Comparison of ENCODE assay signal across 1 cellular context in the genomic region with DNA sequence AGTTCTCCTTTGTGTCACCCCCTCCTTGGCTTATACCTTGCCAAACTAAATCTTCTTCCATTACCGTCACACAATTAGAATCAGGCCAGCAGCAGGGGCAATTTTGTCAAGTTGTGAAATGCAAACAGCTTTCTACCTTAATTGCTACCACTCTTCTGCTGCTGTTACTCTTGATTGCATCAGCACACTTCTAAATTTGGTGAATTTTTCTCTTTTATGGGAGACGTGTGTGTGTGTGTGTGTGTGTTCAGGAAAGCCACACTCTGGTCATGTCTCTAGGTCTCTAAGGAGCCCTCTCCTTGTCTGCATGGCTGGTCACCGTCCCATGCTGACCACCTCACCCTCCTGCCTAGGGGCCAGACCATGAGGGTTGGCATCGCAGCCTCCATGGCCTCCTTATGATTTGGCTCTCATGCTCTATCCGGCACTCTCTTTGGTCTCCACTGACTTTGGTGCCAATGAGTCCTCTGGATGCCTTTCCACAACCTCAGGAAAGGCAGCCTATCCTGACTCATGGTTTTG.
TF ChIP-seq lines count a peak whose summit lies in the region.

No MANE protein-coding gene starts in this region.

TF ChIP-seq in HEK293, 187 proteins besides CTCF, POLR2A, EP300 and RAD21 (continued from another document):
- TF ChIP-seq, protein P1, sequence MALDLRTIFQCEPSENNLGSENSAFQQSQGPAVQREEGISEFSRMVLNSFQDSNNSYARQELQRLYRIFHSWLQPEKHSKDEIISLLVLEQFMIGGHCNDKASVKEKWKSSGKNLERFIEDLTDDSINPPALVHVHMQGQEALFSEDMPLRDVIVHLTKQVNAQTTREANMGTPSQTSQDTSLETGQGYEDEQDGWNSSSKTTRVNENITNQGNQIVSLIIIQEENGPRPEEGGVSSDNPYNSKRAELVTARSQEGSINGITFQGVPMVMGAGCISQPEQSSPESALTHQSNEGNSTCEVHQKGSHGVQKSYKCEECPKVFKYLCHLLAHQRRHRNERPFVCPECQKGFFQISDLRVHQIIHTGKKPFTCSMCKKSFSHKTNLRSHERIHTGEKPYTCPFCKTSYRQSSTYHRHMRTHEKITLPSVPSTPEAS (tag by site-specific recombination; IDR thresholded peaks at IDR 0.05) = peak; percentile 69
- TF ChIP-seq KLF7 (tag by site-specific recombination; IDR thresholded peaks at IDR 0.05; ENCODE audit: borderline replicate concordance) = no peak
- no peak for TF ChIP-seq ZNF324 (tag by site-specific recombination; IDR thresholded peaks at IDR 0.05)
- 0 out of 2 replicates have a peak, but pooled peaks have one; percentile 59 for TF ChIP-seq ZNF302 (tag by site-specific recombination; IDR thresholded peaks at IDR 0.05; ENCODE audit: low read depth)
- no peak for TF ChIP-seq ZNF223 (tag by site-specific recombination; IDR thresholded peaks at IDR 0.05)
- 0 out of 2 replicates have a peak, but pooled peaks have one; percentile 22 for TF ChIP-seq ZFP69B (tag by site-specific recombination; IDR thresholded peaks at IDR 0.05)
- TF ChIP-seq ZNF600 (tag by site-specific recombination; IDR thresholded peaks at IDR 0.05) = no peak
- TF ChIP-seq, protein P2, sequence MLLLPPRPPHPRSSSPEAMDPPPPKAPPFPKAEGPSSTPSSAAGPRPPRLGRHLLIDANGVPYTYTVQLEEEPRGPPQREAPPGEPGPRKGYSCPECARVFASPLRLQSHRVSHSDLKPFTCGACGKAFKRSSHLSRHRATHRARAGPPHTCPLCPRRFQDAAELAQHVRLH (tag by site-specific recombination; IDR thresholded peaks at IDR 0.05) = peak; percentile 86; the same call in 1 of the 2 replicates
- 0 out of 2 replicates have a peak, but pooled peaks have one; percentile 3 for TF ChIP-seq ZNF211 (tag by site-specific recombination; IDR thresholded peaks at IDR 0.05; ENCODE audit: low read depth)
- no peak for TF ChIP-seq ZNF561 (tag by site-specific recombination; IDR thresholded peaks at IDR 0.05; ENCODE audit: borderline replicate concordance)
- TF ChIP-seq, protein P3, sequence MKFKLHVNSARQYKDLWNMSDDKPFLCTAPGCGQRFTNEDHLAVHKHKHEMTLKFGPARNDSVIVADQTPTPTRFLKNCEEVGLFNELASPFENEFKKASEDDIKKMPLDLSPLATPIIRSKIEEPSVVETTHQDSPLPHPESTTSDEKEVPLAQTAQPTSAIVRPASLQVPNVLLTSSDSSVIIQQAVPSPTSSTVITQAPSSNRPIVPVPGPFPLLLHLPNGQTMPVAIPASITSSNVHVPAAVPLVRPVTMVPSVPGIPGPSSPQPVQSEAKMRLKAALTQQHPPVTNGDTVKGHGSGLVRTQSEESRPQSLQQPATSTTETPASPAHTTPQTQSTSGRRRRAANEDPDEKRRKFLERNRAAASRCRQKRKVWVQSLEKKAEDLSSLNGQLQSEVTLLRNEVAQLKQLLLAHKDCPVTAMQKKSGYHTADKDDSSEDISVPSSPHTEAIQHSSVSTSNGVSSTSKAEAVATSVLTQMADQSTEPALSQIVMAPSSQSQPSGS (tag by site-specific recombination; IDR thresholded peaks at IDR 0.05; ENCODE audit: low read depth) = peak; percentile 23; the same call in 1 of the 2 replicates
- TF ChIP-seq ZNF404 (tag by site-specific recombination; IDR thresholded peaks at IDR 0.05) = peak; percentile 51; the same call in 1 of the 2 replicates
- no peak for TF ChIP-seq ZNF837 (tag by site-specific recombination; IDR thresholded peaks at IDR 0.05)
- TF ChIP-seq OSR2 (tag by site-specific recombination; IDR thresholded peaks at IDR 0.05) = peak; percentile 75
- TF ChIP-seq BCL11B (tag by site-specific recombination; IDR thresholded peaks at IDR 0.05; ENCODE audit: low read depth) = no peak
- 0 out of 2 replicates have a peak, but pooled peaks have one; percentile 16 for TF ChIP-seq FEZF1 (tag by site-specific recombination; IDR thresholded peaks at IDR 0.05)
- TF ChIP-seq ZBTB8A (tag by site-specific recombination; IDR thresholded peaks at IDR 0.05) = no peak
- TF ChIP-seq SP7 (tag by site-specific recombination; IDR thresholded peaks at IDR 0.05) = peak; percentile 15; the same call in 1 of the 2 replicates
- TF ChIP-seq, protein P4, sequence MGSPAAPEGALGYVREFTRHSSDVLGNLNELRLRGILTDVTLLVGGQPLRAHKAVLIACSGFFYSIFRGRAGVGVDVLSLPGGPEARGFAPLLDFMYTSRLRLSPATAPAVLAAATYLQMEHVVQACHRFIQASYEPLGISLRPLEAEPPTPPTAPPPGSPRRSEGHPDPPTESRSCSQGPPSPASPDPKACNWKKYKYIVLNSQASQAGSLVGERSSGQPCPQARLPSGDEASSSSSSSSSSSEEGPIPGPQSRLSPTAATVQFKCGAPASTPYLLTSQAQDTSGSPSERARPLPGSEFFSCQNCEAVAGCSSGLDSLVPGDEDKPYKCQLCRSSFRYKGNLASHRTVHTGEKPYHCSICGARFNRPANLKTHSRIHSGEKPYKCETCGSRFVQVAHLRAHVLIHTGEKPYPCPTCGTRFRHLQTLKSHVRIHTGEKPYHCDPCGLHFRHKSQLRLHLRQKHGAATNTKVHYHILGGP (tag by site-specific recombination; IDR thresholded peaks at IDR 0.05) = peak; percentile 73; the same call in 1 of the 2 replicates
- TF ChIP-seq, protein P5, sequence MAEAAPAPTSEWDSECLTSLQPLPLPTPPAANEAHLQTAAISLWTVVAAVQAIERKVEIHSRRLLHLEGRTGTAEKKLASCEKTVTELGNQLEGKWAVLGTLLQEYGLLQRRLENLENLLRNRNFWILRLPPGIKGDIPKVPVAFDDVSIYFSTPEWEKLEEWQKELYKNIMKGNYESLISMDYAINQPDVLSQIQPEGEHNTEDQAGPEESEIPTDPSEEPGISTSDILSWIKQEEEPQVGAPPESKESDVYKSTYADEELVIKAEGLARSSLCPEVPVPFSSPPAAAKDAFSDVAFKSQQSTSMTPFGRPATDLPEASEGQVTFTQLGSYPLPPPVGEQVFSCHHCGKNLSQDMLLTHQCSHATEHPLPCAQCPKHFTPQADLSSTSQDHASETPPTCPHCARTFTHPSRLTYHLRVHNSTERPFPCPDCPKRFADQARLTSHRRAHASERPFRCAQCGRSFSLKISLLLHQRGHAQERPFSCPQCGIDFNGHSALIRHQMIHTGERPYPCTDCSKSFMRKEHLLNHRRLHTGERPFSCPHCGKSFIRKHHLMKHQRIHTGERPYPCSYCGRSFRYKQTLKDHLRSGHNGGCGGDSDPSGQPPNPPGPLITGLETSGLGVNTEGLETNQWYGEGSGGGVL (tag by site-specific recombination; IDR thresholded peaks at IDR 0.05) = peak; percentile 70
- TF ChIP-seq, protein P6, sequence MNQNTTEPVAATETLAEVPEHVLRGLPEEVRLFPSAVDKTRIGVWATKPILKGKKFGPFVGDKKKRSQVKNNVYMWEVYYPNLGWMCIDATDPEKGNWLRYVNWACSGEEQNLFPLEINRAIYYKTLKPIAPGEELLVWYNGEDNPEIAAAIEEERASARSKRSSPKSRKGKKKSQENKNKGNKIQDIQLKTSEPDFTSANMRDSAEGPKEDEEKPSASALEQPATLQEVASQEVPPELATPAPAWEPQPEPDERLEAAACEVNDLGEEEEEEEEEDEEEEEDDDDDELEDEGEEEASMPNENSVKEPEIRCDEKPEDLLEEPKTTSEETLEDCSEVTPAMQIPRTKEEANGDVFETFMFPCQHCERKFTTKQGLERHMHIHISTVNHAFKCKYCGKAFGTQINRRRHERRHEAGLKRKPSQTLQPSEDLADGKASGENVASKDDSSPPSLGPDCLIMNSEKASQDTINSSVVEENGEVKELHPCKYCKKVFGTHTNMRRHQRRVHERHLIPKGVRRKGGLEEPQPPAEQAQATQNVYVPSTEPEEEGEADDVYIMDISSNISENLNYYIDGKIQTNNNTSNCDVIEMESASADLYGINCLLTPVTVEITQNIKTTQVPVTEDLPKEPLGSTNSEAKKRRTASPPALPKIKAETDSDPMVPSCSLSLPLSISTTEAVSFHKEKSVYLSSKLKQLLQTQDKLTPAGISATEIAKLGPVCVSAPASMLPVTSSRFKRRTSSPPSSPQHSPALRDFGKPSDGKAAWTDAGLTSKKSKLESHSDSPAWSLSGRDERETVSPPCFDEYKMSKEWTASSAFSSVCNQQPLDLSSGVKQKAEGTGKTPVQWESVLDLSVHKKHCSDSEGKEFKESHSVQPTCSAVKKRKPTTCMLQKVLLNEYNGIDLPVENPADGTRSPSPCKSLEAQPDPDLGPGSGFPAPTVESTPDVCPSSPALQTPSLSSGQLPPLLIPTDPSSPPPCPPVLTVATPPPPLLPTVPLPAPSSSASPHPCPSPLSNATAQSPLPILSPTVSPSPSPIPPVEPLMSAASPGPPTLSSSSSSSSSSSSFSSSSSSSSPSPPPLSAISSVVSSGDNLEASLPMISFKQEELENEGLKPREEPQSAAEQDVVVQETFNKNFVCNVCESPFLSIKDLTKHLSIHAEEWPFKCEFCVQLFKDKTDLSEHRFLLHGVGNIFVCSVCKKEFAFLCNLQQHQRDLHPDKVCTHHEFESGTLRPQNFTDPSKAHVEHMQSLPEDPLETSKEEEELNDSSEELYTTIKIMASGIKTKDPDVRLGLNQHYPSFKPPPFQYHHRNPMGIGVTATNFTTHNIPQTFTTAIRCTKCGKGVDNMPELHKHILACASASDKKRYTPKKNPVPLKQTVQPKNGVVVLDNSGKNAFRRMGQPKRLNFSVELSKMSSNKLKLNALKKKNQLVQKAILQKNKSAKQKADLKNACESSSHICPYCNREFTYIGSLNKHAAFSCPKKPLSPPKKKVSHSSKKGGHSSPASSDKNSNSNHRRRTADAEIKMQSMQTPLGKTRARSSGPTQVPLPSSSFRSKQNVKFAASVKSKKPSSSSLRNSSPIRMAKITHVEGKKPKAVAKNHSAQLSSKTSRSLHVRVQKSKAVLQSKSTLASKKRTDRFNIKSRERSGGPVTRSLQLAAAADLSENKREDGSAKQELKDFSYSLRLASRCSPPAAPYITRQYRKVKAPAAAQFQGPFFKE (tag by site-specific recombination; IDR thresholded peaks at IDR 0.05; ENCODE audit: borderline replicate concordance) = no peak
- TF ChIP-seq ZNF626 (tag by site-specific recombination; IDR thresholded peaks at IDR 0.05) = no peak
- TF ChIP-seq ZNF555 (tag by site-specific recombination; conservative IDR thresholded peaks at IDR 0.05) = no peak
- TF ChIP-seq, protein P7, sequence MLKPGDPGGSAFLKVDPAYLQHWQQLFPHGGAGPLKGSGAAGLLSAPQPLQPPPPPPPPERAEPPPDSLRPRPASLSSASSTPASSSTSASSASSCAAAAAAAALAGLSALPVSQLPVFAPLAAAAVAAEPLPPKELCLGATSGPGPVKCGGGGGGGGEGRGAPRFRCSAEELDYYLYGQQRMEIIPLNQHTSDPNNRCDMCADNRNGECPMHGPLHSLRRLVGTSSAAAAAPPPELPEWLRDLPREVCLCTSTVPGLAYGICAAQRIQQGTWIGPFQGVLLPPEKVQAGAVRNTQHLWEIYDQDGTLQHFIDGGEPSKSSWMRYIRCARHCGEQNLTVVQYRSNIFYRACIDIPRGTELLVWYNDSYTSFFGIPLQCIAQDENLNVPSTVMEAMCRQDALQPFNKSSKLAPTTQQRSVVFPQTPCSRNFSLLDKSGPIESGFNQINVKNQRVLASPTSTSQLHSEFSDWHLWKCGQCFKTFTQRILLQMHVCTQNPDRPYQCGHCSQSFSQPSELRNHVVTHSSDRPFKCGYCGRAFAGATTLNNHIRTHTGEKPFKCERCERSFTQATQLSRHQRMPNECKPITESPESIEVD (tag by site-specific recombination; IDR thresholded peaks at IDR 0.05) = peak; percentile 62
- TF ChIP-seq, protein P8, sequence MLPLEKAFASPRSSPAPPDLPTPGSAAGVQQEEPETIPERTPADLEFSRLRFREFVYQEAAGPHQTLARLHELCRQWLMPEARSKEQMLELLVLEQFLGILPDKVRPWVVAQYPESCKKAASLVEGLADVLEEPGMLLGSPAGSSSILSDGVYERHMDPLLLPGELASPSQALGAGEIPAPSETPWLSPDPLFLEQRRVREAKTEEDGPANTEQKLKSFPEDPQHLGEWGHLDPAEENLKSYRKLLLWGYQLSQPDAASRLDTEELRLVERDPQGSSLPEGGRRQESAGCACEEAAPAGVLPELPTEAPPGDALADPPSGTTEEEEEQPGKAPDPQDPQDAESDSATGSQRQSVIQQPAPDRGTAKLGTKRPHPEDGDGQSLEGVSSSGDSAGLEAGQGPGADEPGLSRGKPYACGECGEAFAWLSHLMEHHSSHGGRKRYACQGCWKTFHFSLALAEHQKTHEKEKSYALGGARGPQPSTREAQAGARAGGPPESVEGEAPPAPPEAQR (tag by site-specific recombination; IDR thresholded peaks at IDR 0.05) = peak; percentile 83; the same call in 1 of the 2 replicates
- TF ChIP-seq, protein P9, sequence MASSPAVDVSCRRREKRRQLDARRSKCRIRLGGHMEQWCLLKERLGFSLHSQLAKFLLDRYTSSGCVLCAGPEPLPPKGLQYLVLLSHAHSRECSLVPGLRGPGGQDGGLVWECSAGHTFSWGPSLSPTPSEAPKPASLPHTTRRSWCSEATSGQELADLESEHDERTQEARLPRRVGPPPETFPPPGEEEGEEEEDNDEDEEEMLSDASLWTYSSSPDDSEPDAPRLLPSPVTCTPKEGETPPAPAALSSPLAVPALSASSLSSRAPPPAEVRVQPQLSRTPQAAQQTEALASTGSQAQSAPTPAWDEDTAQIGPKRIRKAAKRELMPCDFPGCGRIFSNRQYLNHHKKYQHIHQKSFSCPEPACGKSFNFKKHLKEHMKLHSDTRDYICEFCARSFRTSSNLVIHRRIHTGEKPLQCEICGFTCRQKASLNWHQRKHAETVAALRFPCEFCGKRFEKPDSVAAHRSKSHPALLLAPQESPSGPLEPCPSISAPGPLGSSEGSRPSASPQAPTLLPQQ (tag by site-specific recombination; IDR thresholded peaks at IDR 0.05) = peak; percentile 55
- no peak for TF ChIP-seq ZNF664 (tag by site-specific recombination; IDR thresholded peaks at IDR 0.05)
- 0 out of 2 replicates have a peak, but pooled peaks have one; percentile 42 for TF ChIP-seq ZNF335 (tag by site-specific recombination; conservative IDR thresholded peaks at IDR 0.05)
- TF ChIP-seq ZNF138 (tag by site-specific recombination; IDR thresholded peaks at IDR 0.05; ENCODE audit: borderline replicate concordance) = no peak
- TF ChIP-seq ZNF776 (tag by site-specific recombination; IDR thresholded peaks at IDR 0.05; ENCODE audit: borderline replicate concordance) = peak; percentile 62; the same call in 1 of the 2 replicates
- peak; percentile 67; the same call in 1 of the 2 replicates for TF ChIP-seq KLF16 (tag by site-specific recombination; IDR thresholded peaks at IDR 0.05)
- no peak for TF ChIP-seq ZXDB (tag by site-specific recombination; IDR thresholded peaks at IDR 0.05)
- TF ChIP-seq, protein P10, sequence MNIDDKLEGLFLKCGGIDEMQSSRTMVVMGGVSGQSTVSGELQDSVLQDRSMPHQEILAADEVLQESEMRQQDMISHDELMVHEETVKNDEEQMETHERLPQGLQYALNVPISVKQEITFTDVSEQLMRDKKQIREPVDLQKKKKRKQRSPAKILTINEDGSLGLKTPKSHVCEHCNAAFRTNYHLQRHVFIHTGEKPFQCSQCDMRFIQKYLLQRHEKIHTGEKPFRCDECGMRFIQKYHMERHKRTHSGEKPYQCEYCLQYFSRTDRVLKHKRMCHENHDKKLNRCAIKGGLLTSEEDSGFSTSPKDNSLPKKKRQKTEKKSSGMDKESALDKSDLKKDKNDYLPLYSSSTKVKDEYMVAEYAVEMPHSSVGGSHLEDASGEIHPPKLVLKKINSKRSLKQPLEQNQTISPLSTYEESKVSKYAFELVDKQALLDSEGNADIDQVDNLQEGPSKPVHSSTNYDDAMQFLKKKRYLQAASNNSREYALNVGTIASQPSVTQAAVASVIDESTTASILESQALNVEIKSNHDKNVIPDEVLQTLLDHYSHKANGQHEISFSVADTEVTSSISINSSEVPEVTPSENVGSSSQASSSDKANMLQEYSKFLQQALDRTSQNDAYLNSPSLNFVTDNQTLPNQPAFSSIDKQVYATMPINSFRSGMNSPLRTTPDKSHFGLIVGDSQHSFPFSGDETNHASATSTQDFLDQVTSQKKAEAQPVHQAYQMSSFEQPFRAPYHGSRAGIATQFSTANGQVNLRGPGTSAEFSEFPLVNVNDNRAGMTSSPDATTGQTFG (tag by site-specific recombination; IDR thresholded peaks at IDR 0.05; ENCODE audit: borderline replicate concordance) = 0 out of 2 replicates have a peak, but pooled peaks have one; percentile 45
- no peak for TF ChIP-seq ZNF677 (tag by site-specific recombination; IDR thresholded peaks at IDR 0.05)
- no peak for TF ChIP-seq ZNF157 (tag by site-specific recombination; IDR thresholded peaks at IDR 0.05)
